1 cellular context compared by ENCODE assay signal in the genomic region with DNA sequence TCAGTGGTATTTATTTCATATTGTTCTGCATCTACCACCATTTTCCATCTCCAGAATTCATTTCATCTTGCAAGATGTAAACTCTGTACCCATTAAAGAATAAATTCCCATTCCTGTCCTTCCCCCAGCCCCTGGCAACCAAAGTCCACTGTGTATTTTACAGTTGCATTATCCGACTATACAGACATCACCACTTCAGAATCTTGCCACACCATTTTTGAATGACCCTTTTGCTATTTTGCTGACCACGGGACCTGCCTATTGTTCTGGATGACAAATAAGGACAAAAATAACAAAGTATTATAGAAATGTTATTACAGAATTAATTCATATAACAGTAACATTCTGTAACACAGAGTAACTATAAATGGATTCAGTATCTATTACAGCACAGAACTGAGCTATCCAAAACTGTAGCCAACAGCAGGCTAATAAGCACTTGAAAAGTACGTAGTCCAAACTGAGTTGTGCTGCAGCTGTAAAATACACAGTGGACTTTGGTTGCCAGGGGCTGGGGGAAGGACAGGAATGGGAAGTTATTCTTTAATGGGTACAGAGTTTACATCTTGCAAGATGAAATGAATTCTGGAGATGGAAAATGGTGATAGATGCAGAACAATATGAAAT.
TF ChIP-seq lines count a peak whose summit lies in the region.

No MANE protein-coding gene starts in this region.

TF ChIP-seq in endothelial cell of umbilical vein, 7 proteins besides CTCF, POLR2A, EP300 and RAD21 (continued from another document):
- no peak for TF ChIP-seq EZH2 (IDR thresholded peaks at IDR 0.05; ENCODE audit: borderline replicate concordance, low read depth, low read length, severe bottlenecking)
